Comparison of ENCODE assay signal across 22 cellular contexts in genomic region chr3:142087676-142088075, GRCh38.
DNase-seq lines count a peak whose midpoint lies in the region; FAIRE-seq and TF ChIP-seq lines count a peak whose summit lies in the region.
"Had no signal": no experiment of that assay in that cellular context is flagged by ENCODE, and none has a peak within 500 bp of the region (broad histone marks: within the 10 kb centered on the region; RNA-seq: fewer than 3 reads in every experiment).

No MANE protein-coding gene starts in this region.

- no peak for FAIRE-seq in bronchial epithelial cell (lab: Jason Lieb, UNC)

- no peaks in the 10 kb centered on the region for H3K27me3 Mint-ChIP-seq in Calu3 (ENCODE audit: unreplicated experiment)
- no peaks in the 10 kb centered on the region for H3K27me3 Mint-ChIP-seq in activated CD4-positive, alpha-beta T cell treated with anti-CD3 and anti-CD28 coated beads, Interleukin-2, amount 10 ng/mL, durations not matched to agents 7 days and 5 days
- H3K27me3 Mint-ChIP-seq: activated CD4-positive, alpha-beta memory T cell treated with anti-CD3 and anti-CD28 coated beads for 36 hours; activated T-helper 17 cell treated with anti-CD3 and anti-CD28 coated beads, Interleukin-2, amount 50 U/mL, for 72 hours; stimulated activated naive B cell treated with anti-CD40 and anti-IgM and Interleukin-4, amounts not matched to agents 10 μg/mL and 1 μg/mL and 100 μg/mL, for 72 hours had no signal

- no peaks in the 10 kb centered on the region for H3K9me3 ChIP-seq in testis

- no peaks in the 10 kb centered on the region for H3K4me1 ChIP-seq in testis
- H3K4me1 ChIP-seq: heart right ventricle had no signal

- H3K36me3 ChIP-seq in bronchial epithelial cell (ENCODE audit: control insufficient read depth, insufficient read depth, low read length) (no peaks in the 10 kb centered on the region), testis (ENCODE audit: low read depth, missing control alignments) (no peaks in the 10 kb centered on the region)

- H3K27ac Mint-ChIP-seq in Calu3 (ENCODE audit: unreplicated experiment), result peak overlapping the region; percentile 28
- H3K27ac Mint-ChIP-seq in activated CD4-positive, alpha-beta T cell treated with anti-CD3 and anti-CD28 coated beads, Interleukin-2, amount 10 ng/mL, durations not matched to agents 7 days and 5 days, result no peak overlapping the region
- H3K27ac Mint-ChIP-seq: activated CD4-positive, alpha-beta memory T cell treated with anti-CD3 and anti-CD28 coated beads for 36 hours; activated T-helper 17 cell treated with anti-CD3 and anti-CD28 coated beads, Interleukin-2, amount 50 U/mL, for 72 hours; stimulated activated naive B cell treated with anti-CD40 and anti-IgM and Interleukin-4, amounts not matched to agents 10 μg/mL and 1 μg/mL and 100 μg/mL, for 72 hours had no signal

- H3K4me3 ChIP-seq in bronchial epithelial cell (ENCODE audit: low read depth, low read length), result no peak overlapping the region
- no peak overlapping the region for H3K4me3 ChIP-seq in testis
- H3K4me3 ChIP-seq: heart right ventricle had no signal

- peaks cover 30% of the 10 kb centered on the region for H3K4me1 Mint-ChIP-seq in Calu3 (ENCODE audit: low read depth, unreplicated experiment)
- H3K4me1 Mint-ChIP-seq in activated CD4-positive, alpha-beta T cell treated with anti-CD3 and anti-CD28 coated beads, Interleukin-2, amount 10 ng/mL, durations not matched to agents 7 days and 5 days, result no peaks in the 10 kb centered on the region
- H3K4me1 Mint-ChIP-seq: stimulated activated naive B cell treated with anti-CD40 and anti-IgM and Interleukin-4, amounts not matched to agents 10 μg/mL and 1 μg/mL and 100 μg/mL, for 72 hours had no signal

- no peak for DNase-seq in Calu3
- peak; percentile 65 for DNase-seq in LoVo (ENCODE audit: low spot score)
- DNase-seq in bronchial epithelial cell (ENCODE audit: low read depth), result peak; percentile 81
- DNase-seq in kidney tubule cell (ENCODE audit: low spot score), result peak; percentile 92
- no peak for DNase-seq in testis
- DNase-seq in activated CD4-positive, alpha-beta T cell treated with anti-CD3 and anti-CD28 coated beads, Interleukin-2, amount 10 ng/mL, durations not matched to agents 7 days and 5 days, result no peak
- no peak for DNase-seq in NCI-H2029 (lab: John Stamatoyannopoulos, UW)
- DNase-seq in islet precursor cell, result no peak
- DNase-seq: activated CD4-positive, alpha-beta memory T cell treated with anti-CD3 and anti-CD28 coated beads for 36 hours; anterior cingulate cortex; DND-41; effector CD8-positive, alpha-beta T cell; heart right ventricle; left ventricle myocardium superior; natural killer cell; NCI-H1436 treated with DMSO at 0.1 percent for 48 hours; NCI-H510A treated with DMSO at 0.1 percent for 48 hours; retina; stimulated activated CD4-positive, alpha-beta T cell treated with anti-CD3 and anti-CD28 coated beads, Interleukin-4, amount 100 ng/mL, for 4 hours; stimulated activated naive B cell treated with anti-CD40 and anti-IgM and Interleukin-4, amounts not matched to agents 10 μg/mL and 1 μg/mL and 100 μg/mL, for 72 hours had no signal

- intact Hi-C loops in Calu3 (cut with micrococcal nuclease; ENCODE audit: unreplicated experiment) (no loop called here), testis (cut with DNase I; ENCODE audit: low total_unique reads) (no loop called here)

- WGBS in testis, 2 donors, result 65 to 67% methylated on average over 1 of the region's 1 CpG

- peaks cover 3% of the 10 kb centered on the region for H3K9me3 Mint-ChIP-seq in Calu3 (ENCODE audit: low read depth, unreplicated experiment)
- no peaks in the 10 kb centered on the region for H3K9me3 Mint-ChIP-seq in activated CD4-positive, alpha-beta T cell treated with anti-CD3 and anti-CD28 coated beads, Interleukin-2, amount 10 ng/mL, durations not matched to agents 7 days and 5 days
- H3K9me3 Mint-ChIP-seq: activated T-helper 17 cell treated with anti-CD3 and anti-CD28 coated beads, Interleukin-2, amount 50 U/mL, for 72 hours; natural killer cell had no signal

- TF ChIP-seq POLR2A in testis (IDR thresholded peaks at IDR 0.05), result no peak

- CTCF ChIA-PET in Calu3 (lab: Charles Lee), result interaction anchor here (1.7 kb wide), 1 partner anchor 15 kb away, joined by 3 read pairs; no protein-coding TSS in a partner anchor
- CTCF ChIA-PET in activated CD4-positive, alpha-beta T cell treated with anti-CD3 and anti-CD28 coated beads, Interleukin-2, amount 10 ng/mL, durations not matched to agents 7 days and 5 days (lab: Charles Lee), result interaction anchor here (0.6 to 1.2 kb wide), 2 partner anchors 12 to 280 kb away, joined by 3 read pairs; no protein-coding TSS in a partner anchor

- H3K4me3 Mint-ChIP-seq in Calu3 (ENCODE audit: low read depth, unreplicated experiment), result no peak overlapping the region
- H3K4me3 Mint-ChIP-seq in activated CD4-positive, alpha-beta T cell treated with anti-CD3 and anti-CD28 coated beads, Interleukin-2, amount 10 ng/mL, durations not matched to agents 7 days and 5 days, result no peak overlapping the region
- H3K4me3 Mint-ChIP-seq: activated CD4-positive, alpha-beta memory T cell treated with anti-CD3 and anti-CD28 coated beads for 36 hours; activated T-helper 17 cell treated with anti-CD3 and anti-CD28 coated beads, Interleukin-2, amount 50 U/mL, for 72 hours; natural killer cell; stimulated activated naive B cell treated with anti-CD40 and anti-IgM and Interleukin-4, amounts not matched to agents 10 μg/mL and 1 μg/mL and 100 μg/mL, for 72 hours had no signal

- H3K27me3 ChIP-seq in bronchial epithelial cell (ENCODE audit: control insufficient read depth, insufficient read depth, low read length), result no peaks in the 10 kb centered on the region
- no peaks in the 10 kb centered on the region for H3K27me3 ChIP-seq in testis
- H3K27me3 ChIP-seq: heart right ventricle had no signal

- BruUV-seq in Calu3 (replicated peaks; lab: Mats Ljungman, UMichigan), result no TSS peak

- POLR2A ChIA-PET in activated CD4-positive, alpha-beta T cell treated with anti-CD3 and anti-CD28 coated beads, Interleukin-2, amount 10 ng/mL, durations not matched to agents 7 days and 5 days (lab: Charles Lee), result no interaction called here

- TF ChIP-seq CTCF in Calu3 (IDR thresholded peaks at IDR 0.05; ENCODE audit: unreplicated experiment) (no peak), bronchial epithelial cell (IDR thresholded peaks at IDR 0.05; ENCODE audit: insufficient read depth, low read length, severe bottlenecking) (no peak), testis (IDR thresholded peaks at IDR 0.05) (no peak)

- no peak overlapping the region for H3K27ac ChIP-seq in testis
- H3K27ac ChIP-seq: C4-2B, heart right ventricle had no signal

- no peaks in the 10 kb centered on the region for H3K36me3 Mint-ChIP-seq in Calu3 (ENCODE audit: insufficient read depth, unreplicated experiment)
- H3K36me3 Mint-ChIP-seq in activated CD4-positive, alpha-beta T cell treated with anti-CD3 and anti-CD28 coated beads, Interleukin-2, amount 10 ng/mL, durations not matched to agents 7 days and 5 days (ENCODE audit: low read depth), result no peaks in the 10 kb centered on the region
- H3K36me3 Mint-ChIP-seq: activated CD4-positive, alpha-beta memory T cell treated with anti-CD3 and anti-CD28 coated beads for 36 hours; natural killer cell had no signal

Comparison
In these comparisons a context has a peak if more than half of its experiments do, and no peak if none do; other contexts are left out.
1. DNase-seq: peak in LoVo (single experiment), bronchial epithelial cell (single experiment) and kidney tubule cell (single experiment); none in Calu3 (single experiment), testis (single experiment), activated CD4-positive, alpha-beta T cell treated with anti-CD3 and anti-CD28 coated beads, Interleukin-2, amount 10 ng/mL, durations not matched to agents 7 days and 5 days (single experiment), NCI-H2029 (single experiment) and islet precursor cell (single experiment).